ENCODE assay signal across 20 cellular contexts in genomic region chr1:166300767-166301166, GRCh38.
DNase-seq lines count a peak whose midpoint lies in the region; ATAC-seq, FAIRE-seq and TF ChIP-seq lines count a peak whose summit lies in the region.
"Had no signal": no experiment of that assay in that cellular context is flagged by ENCODE, and none has a peak within 500 bp of the region (broad histone marks: within the 10 kb centered on the region; RNA-seq: fewer than 3 reads in every experiment).

No MANE protein-coding gene starts in this region.

- no TSS peak for BruUV-seq in MCF 10A (replicated peaks; lab: Mats Ljungman, UMichigan)
- BruUV-seq in PC-3 (replicated peaks; lab: Mats Ljungman, UMichigan) = no TSS peak
- BruUV-seq in K562 (replicated peaks; lab: Mats Ljungman, UMichigan) = no TSS peak

- no peak for DNase-seq in MCF 10A (ENCODE audit: unreplicated experiment)
- DNase-seq in breast epithelium (ENCODE audit: low spot score in 2 of 2) = no peak
- DNase-seq in PC-3 = peak; percentile 20
- peak in 1 of 4 experiments; percentile 23 for DNase-seq in K562 (ENCODE audit: extremely low read depth in 1 of 4, low spot score in 3 of 4)
- no peak for DNase-seq in DMS153 treated with DMSO at 0.1 percent for 48 hours (lab: John Stamatoyannopoulos, UW; ENCODE audit: unreplicated experiment)
- no peak for DNase-seq in NCI-H510A treated with DMSO at 0.1 percent for 48 hours (lab: John Stamatoyannopoulos, UW)
- DNase-seq: 8988T; AML-193; Calu3; CD4-positive, CD25-positive, alpha-beta regulatory T cell; DMS 273 treated with DMSO at 0.1 percent for 48 hours; DMS79; H7 had no signal

- H3K27ac ChIP-seq in breast epithelium = no peak overlapping the region
- H3K27ac ChIP-seq in PC-3 (ENCODE audit: low read length) = no peak overlapping the region
- no peak overlapping the region for H3K27ac ChIP-seq in K562 (ENCODE audit: extremely low read depth, low read depth, low read length)
- H3K27ac ChIP-seq: BLaER1 had no signal

- H3K79me2 ChIP-seq in PC-3 (ENCODE audit: low read length) (no peaks in the 10 kb centered on the region), K562 (ENCODE audit: control insufficient read depth, insufficient read depth, low read length) (no peaks in the 10 kb centered on the region)

- no peak overlapping the region for H3K27ac Mint-ChIP-seq in MCF 10A (ENCODE audit: low read depth, unreplicated experiment)
- H3K27ac Mint-ChIP-seq: CD4-positive, CD25-positive, alpha-beta regulatory T cell; GM23338 had no signal

- no peak overlapping the region for H3K4me2 ChIP-seq in PC-3 (ENCODE audit: low read length)
- no peak overlapping the region for H3K4me2 ChIP-seq in K562 (ENCODE audit: insufficient read depth, low read length)
- H3K4me2 ChIP-seq: BLaER1, GM23338 had no signal

- H3K4me3 ChIP-seq in breast epithelium (no peak overlapping the region), PC-3 (ENCODE audit: low read length) (no peak overlapping the region), K562 (no peak overlapping the region)
- H3K4me3 ChIP-seq: BLaER1, GM23338 had no signal

- H3K9me2 ChIP-seq in PC-3 (replicated peaks; ENCODE audit: low read length) = no peaks in the 10 kb centered on the region

- no peak for TF ChIP-seq EP300 in Ishikawa (IDR thresholded peaks at IDR 0.05; ENCODE audit: borderline replicate concordance)
- no peak for TF ChIP-seq EP300 in K562 (IDR thresholded peaks at IDR 0.05; ENCODE audit: low read length)

- CTCF ChIA-PET in MCF 10A (lab: Yijun Ruan, JAX) (interaction anchor here (1.1 to 1.4 kb wide), 2 partner anchors 9 to 178 kb away, joined by 5 read pairs; no protein-coding TSS in a partner anchor), PC-3 (lab: Charles Lee) (no interaction called here), K562 (lab: Yijun Ruan, JAX; ENCODE audit: low intra/inter-chr PET ratio) (no interaction called here)

- H3K9me3 Mint-ChIP-seq in MCF 10A (ENCODE audit: unreplicated experiment) = peaks cover 10% of the 10 kb centered on the region
- H3K9me3 Mint-ChIP-seq: GM23338 had no signal

- ATAC-seq in PC-3 = no peak
- ATAC-seq in K562 = peak; percentile 77
- no peak for ATAC-seq in HG02885 (IDR thresholded peaks at IDR 0.05; ENCODE audit: poor library complexity, unreplicated experiment)
- ATAC-seq: GM23338 had no signal

- no peaks in the 10 kb centered on the region for H3K36me3 Mint-ChIP-seq in MCF 10A (ENCODE audit: insufficient read depth, unreplicated experiment)
- H3K36me3 Mint-ChIP-seq: CD4-positive, CD25-positive, alpha-beta regulatory T cell had no signal

- no peaks in the 10 kb centered on the region for H3K36me3 ChIP-seq in breast epithelium
- no peaks in the 10 kb centered on the region for H3K36me3 ChIP-seq in PC-3 (ENCODE audit: low read depth, low read length)
- H3K36me3 ChIP-seq in K562 (ENCODE audit: control insufficient read depth, insufficient read depth, low read length) = no peaks in the 10 kb centered on the region
- H3K36me3 ChIP-seq: BLaER1 had no signal

- H3K9me3 ChIP-seq in breast epithelium = no peaks in the 10 kb centered on the region
- no peaks in the 10 kb centered on the region for H3K9me3 ChIP-seq in PC-3 (ENCODE audit: low read length)
- H3K9me3 ChIP-seq in K562 (replicated peaks; ENCODE audit: control insufficient read depth, insufficient read depth, low read depth, low read length) = no peaks in the 10 kb centered on the region
- H3K9me3 ChIP-seq: BLaER1 had no signal

- in situ Hi-C loops in K562 (cut with MboI) = no loop called here

- WGBS in K562 (ENCODE audit: insufficient coverage, low coverage, missing lambda C conversion rate) = 0% methylated on average over 5 of the region's 5 CpGs

- H4K20me1 ChIP-seq in PC-3 (ENCODE audit: low read length) (no peaks in the 10 kb centered on the region), K562 (replicated peaks; ENCODE audit: control insufficient read depth, insufficient read depth, low read length) (no peaks in the 10 kb centered on the region)
- H4K20me1 ChIP-seq: BLaER1 had no signal

- no peak for FAIRE-seq in K562 (lab: Jason Lieb, UNC)
- FAIRE-seq: G401.6, GM12891, HTR-8/SVneo had no signal

- no peaks in the 10 kb centered on the region for H3F3A ChIP-seq in PC-3 (ENCODE audit: low read length, unreplicated experiment)

- intact Hi-C loops in MCF 10A (cut with micrococcal nuclease) (no loop called here), breast epithelium (cut with DNase I; ENCODE audit: low total_unique reads) (no loop called here), PC-3 (cut with micrococcal nuclease) (no loop called here), K562 (cut with micrococcal nuclease) (no loop called here)

- H3K4me1 Mint-ChIP-seq in MCF 10A (ENCODE audit: insufficient read depth, unreplicated experiment) = no peaks in the 10 kb centered on the region
- H3K4me1 Mint-ChIP-seq: CD4-positive, CD25-positive, alpha-beta regulatory T cell had no signal

- TF ChIP-seq CTCF in MCF 10A (IDR thresholded peaks at IDR 0.05; ENCODE audit: unreplicated experiment) (peak; percentile 7), breast epithelium (IDR thresholded peaks at IDR 0.05) (no peak), PC-3 (conservative IDR thresholded peaks at IDR 0.05; ENCODE audit: low read depth, low read length) (peak; percentile 43), K562 (IDR thresholded peaks at IDR 0.05 in 2 of 3, conservative IDR thresholded peaks at IDR 0.05 in 1 of 3; ENCODE audit: insufficient read depth in 2 of 3, low read depth in 1 of 3, low read length in 3 of 3) (peak in 2 of 3 experiments; percentile 42 to 53; a peak in 3 of 6 replicates)

- H3K27me3 ChIP-seq in breast epithelium (no peaks in the 10 kb centered on the region), PC-3 (ENCODE audit: low read length) (peaks cover 24% of the 10 kb centered on the region; the same call in 1 of the 2 replicates), K562 (ENCODE audit: control insufficient read depth in 2 of 2, insufficient read depth in 2 of 2, low read length in 2 of 2) (peaks cover 4 to 7% of the 10 kb centered on the region in 2 experiments; a peak in 3 of 5 replicates)
- H3K27me3 ChIP-seq: BLaER1 had no signal

- TF ChIP-seq POLR2A in breast epithelium (IDR thresholded peaks at IDR 0.05) = no peak
- TF ChIP-seq POLR2A in K562 (conservative IDR thresholded peaks at IDR 0.05) = no peak

- no peaks in the 10 kb centered on the region for H3K27me3 Mint-ChIP-seq in MCF 10A (ENCODE audit: insufficient read depth, unreplicated experiment)
- H3K27me3 Mint-ChIP-seq: CD4-positive, CD25-positive, alpha-beta regulatory T cell had no signal

- 0 out of 2 replicates have a peak, but pooled peaks have one; percentile 4 for TF ChIP-seq RAD21 in Ishikawa (IDR thresholded peaks at IDR 0.05; ENCODE audit: low read depth)
- TF ChIP-seq RAD21 in K562 (CRISPR knock-in tag; conservative IDR thresholded peaks at IDR 0.05 in 1 of 2, IDR thresholded peaks at IDR 0.05 in 1 of 2) = peak; percentile 40 to 56

- H3K4me3 Mint-ChIP-seq in MCF 10A (ENCODE audit: unreplicated experiment) = no peak overlapping the region
- H3K4me3 Mint-ChIP-seq: CD4-positive, CD25-positive, alpha-beta regulatory T cell; GM23338 had no signal

- POLR2A ChIA-PET in MCF 10A (lab: Yijun Ruan, JAX) (no interaction called here), PC-3 (lab: Charles Lee; ENCODE audit: unreplicated experiment) (no interaction called here), K562 (lab: Yijun Ruan, JAX) (no interaction called here)

- no peaks in the 10 kb centered on the region for H3K9me1 ChIP-seq in K562 (ENCODE audit: control insufficient read depth, insufficient read depth, low read length)

- no peak overlapping the region for H2AFZ ChIP-seq in PC-3 (ENCODE audit: low read length)
- H2AFZ ChIP-seq in K562 (ENCODE audit: low read depth, low read length) = no peak overlapping the region
- H2AFZ ChIP-seq: GM23338 had no signal

- H3K4me1 ChIP-seq in breast epithelium = no peaks in the 10 kb centered on the region
- H3K4me1 ChIP-seq in PC-3 (ENCODE audit: insufficient read depth, low read length) = no peaks in the 10 kb centered on the region
- H3K4me1 ChIP-seq in K562 (replicated peaks in 1 of 2; ENCODE audit: control insufficient read depth in 2 of 2, insufficient read depth in 2 of 2, low read length in 2 of 2) = no peaks in the 10 kb centered on the region

- no peak overlapping the region for H3K9ac ChIP-seq in PC-3 (ENCODE audit: low read length)
- H3K9ac ChIP-seq in K562 (ENCODE audit: insufficient read depth in 1 of 2, low read depth in 2 of 2, low read length in 2 of 2) = no peak overlapping the region
- H3K9ac ChIP-seq: BLaER1 had no signal

TF ChIP-seq in Ishikawa, 13 proteins besides CTCF, POLR2A, EP300 and RAD21 (continues in another document):
- TF ChIP-seq TEAD4 (IDR thresholded peaks at IDR 0.05) (no peak), USF1 (IDR thresholded peaks at IDR 0.05) (no peak), FOXM1 (IDR thresholded peaks at IDR 0.05; ENCODE audit: borderline replicate concordance, low read depth) (no peak), MAX (IDR thresholded peaks at IDR 0.05) (no peak), EGR1 (IDR thresholded peaks at IDR 0.05) (no peak), NFIC (IDR thresholded peaks at IDR 0.05) (no peak), CREB1 (IDR thresholded peaks at IDR 0.05; ENCODE audit: low read depth) (no peak)

TF ChIP-seq in K562, 482 proteins besides CTCF, POLR2A, EP300 and RAD21:
- TF ChIP-seq ZBTB8A (IDR thresholded peaks at IDR 0.05; ENCODE audit: partially characterized antibody) (no peak), NCOA4 (IDR thresholded peaks at IDR 0.05; ENCODE audit: partially characterized antibody) (peak; percentile 66), YBX1 (IDR thresholded peaks at IDR 0.05) (0 out of 2 replicates have a peak, but pooled peaks have one; percentile 38)

Comparison
In these comparisons a context has a peak if more than half of its experiments do, and no peak if none do; other contexts are left out.
1. CTCF ChIP-seq: peak in MCF 10A (single experiment), PC-3 (single experiment) and K562 (2 of 3); none in breast epithelium (0 of 3).